In genomic region chr19:42252365-42253244, GRCh38 we compare ENCODE assay signal across 8 cellular contexts. TPM values are rescaled to one million over a fixed set of nuclear protein-coding genes. Genes with fewer than 3 reads are reported as not detected.
DNase-seq lines count a peak whose midpoint lies in the region; ATAC-seq, FAIRE-seq and TF ChIP-seq lines count a peak whose summit lies in the region.

No MANE protein-coding gene starts in this region.

- H3K4me3 ChIP-seq in H1 (ENCODE audit: extremely low read depth in 1 of 4, insufficient read depth in 2 of 4, low read depth in 3 of 4, low read length in 4 of 4), result peak overlapping the region; percentile 61 to 99 (median 75)
- peak overlapping the region; percentile 84 for H3K4me3 ChIP-seq in mesendoderm (ENCODE audit: low read length)
- H3K4me3 ChIP-seq in tibial nerve, result peak overlapping the region; percentile 88 to 99 (median 96)

- peak; percentile 83 for FAIRE-seq in GM12892 (lab: Jason Lieb, UNC)
- FAIRE-seq in H1 (lab: Jason Lieb, UNC), result no peak

- H4K91ac ChIP-seq in H1 (replicated peaks; ENCODE audit: insufficient read length, low read length), result peak overlapping the region; percentile 98

- H3K23me2 ChIP-seq in H1 (ENCODE audit: low read depth, low read length), result peaks cover 13% of the 10 kb centered on the region; the same call in 1 of the 2 replicates

- H4K5ac ChIP-seq in H1 (ENCODE audit: insufficient read length, low read depth, low read length), result peak overlapping the region; percentile 81
- H4K5ac ChIP-seq in mesendoderm (ENCODE audit: low read length), result no peak overlapping the region

- H2BK5ac ChIP-seq in H1 (ENCODE audit: low read depth, low read length) (peak overlapping the region; percentile 97), mesendoderm (ENCODE audit: low read length) (peak overlapping the region; percentile 61)

- H3K27ac ChIP-seq in H1 (ENCODE audit: low read depth, low read length) (peak overlapping the region; percentile 81), mesendoderm (ENCODE audit: low read depth, low read length) (peak overlapping the region; percentile 96), tibial nerve (peak overlapping the region; percentile 98 to 100 (median 100))

- peak overlapping the region; percentile 91 for H4K8ac ChIP-seq in H1 (ENCODE audit: extremely low read depth, insufficient read depth, low read length)
- no peak overlapping the region for H4K8ac ChIP-seq in mesendoderm (ENCODE audit: low read depth, low read length)

- no peak overlapping the region; the same call in 1 of the 2 replicates for H2AK5ac ChIP-seq in H1 (ENCODE audit: low read depth, low read length)
- H2AK5ac ChIP-seq in mesendoderm (ENCODE audit: low read length), result peak overlapping the region; percentile 100

- peak overlapping the region; percentile 97 for H3K18ac ChIP-seq in H1 (ENCODE audit: extremely low read depth, low read length)
- peak overlapping the region; percentile 81 for H3K18ac ChIP-seq in mesendoderm (ENCODE audit: low read length)

- peak overlapping the region in 3 of 4 experiments; percentile 61 to 73 (median 64); a peak in 5 of 7 replicates for H3K9ac ChIP-seq in H1 (replicated peaks in 1 of 4; ENCODE audit: extremely low read depth in 1 of 4, low read depth in 3 of 4, low read length in 3 of 4)
- peak overlapping the region; percentile 96 for H3K9ac ChIP-seq in mesendoderm (ENCODE audit: low read length)

- peaks cover 0 to 20% (median 4%) of the 10 kb centered on the region in 4 experiments; a peak in 4 of 8 replicates for H3K36me3 ChIP-seq in H1 (ENCODE audit: control insufficient read depth in 2 of 4, insufficient read depth in 4 of 4, low read length in 3 of 4)
- peaks cover 5% of the 10 kb centered on the region for H3K36me3 ChIP-seq in mesendoderm (ENCODE audit: control insufficient read depth, insufficient read depth, low read length)
- peaks cover 0 to 29% (median 0%) of the 10 kb centered on the region in 3 donors for H3K36me3 ChIP-seq in tibial nerve

- H3K56ac ChIP-seq in H1 (replicated peaks; ENCODE audit: insufficient read length, low read depth, low read length) (peak overlapping the region; percentile 85), mesendoderm (ENCODE audit: low read length) (peak overlapping the region; percentile 95)

- H4K20me1 ChIP-seq in H1 (replicated peaks in 1 of 2; ENCODE audit: control insufficient read depth in 1 of 2, insufficient read depth in 2 of 2, low read length in 2 of 2), result peaks cover 6 to 18% of the 10 kb centered on the region in 2 experiments

- H3K9me3 ChIP-seq in H1 (ENCODE audit: insufficient read depth in 2 of 2, low read depth in 1 of 2, low read length in 1 of 2) (no peaks in the 10 kb centered on the region), tibial nerve (no peaks in the 10 kb centered on the region)

- H3K79me2 ChIP-seq in H1 (ENCODE audit: control insufficient read depth in 1 of 2, insufficient read depth in 2 of 2, low read length in 2 of 2), result peaks cover 4 to 33% of the 10 kb centered on the region in 2 experiments; a peak in 3 of 4 replicates
- peaks cover 33% of the 10 kb centered on the region for H3K79me2 ChIP-seq in mesendoderm (ENCODE audit: control insufficient read depth, insufficient read depth, low read length)

- TF ChIP-seq EP300 in H1 (IDR thresholded peaks at IDR 0.05; ENCODE audit: borderline replicate concordance in 1 of 2, low read depth in 2 of 2, low read length in 2 of 2) (no peak), tibial nerve (IDR thresholded peaks at IDR 0.05) (peak in 1 of 2 donors; percentile 79)

- TF ChIP-seq CTCF in H1 (IDR thresholded peaks at IDR 0.05; ENCODE audit: control extremely low read depth in 1 of 3, insufficient read depth in 1 of 3, low read depth in 1 of 3, low read length in 3 of 3) (no peak), tibial nerve (IDR thresholded peaks at IDR 0.05) (peak in 1 of 5 experiments; percentile 24)

- peak overlapping the region; percentile 80; the same call in 1 of the 2 replicates for H2BK12ac ChIP-seq in H1 (ENCODE audit: low read depth, low read length)

- H2BK120ac ChIP-seq in H1 (replicated peaks; ENCODE audit: low read depth, low read length) (peak overlapping the region; percentile 57), mesendoderm (ENCODE audit: low read depth, low read length) (peak overlapping the region; percentile 5)

- peaks cover 0 to 3% (median 1%) of the 10 kb centered on the region in 4 experiments; a peak in 1 of 7 replicates for H3K27me3 ChIP-seq in H1 (replicated peaks in 1 of 4; ENCODE audit: control insufficient read depth in 3 of 4, extremely low read depth in 1 of 4, insufficient read depth in 3 of 4, low read length in 3 of 4)
- H3K27me3 ChIP-seq in mesendoderm (ENCODE audit: insufficient read depth, low read length, poor library complexity), result no peaks in the 10 kb centered on the region
- no peaks in the 10 kb centered on the region for H3K27me3 ChIP-seq in tibial nerve

- H3K4ac ChIP-seq in H1 (replicated peaks; ENCODE audit: insufficient read length, low read depth, low read length) (peak overlapping the region; percentile 98), mesendoderm (ENCODE audit: low read depth, low read length) (peak overlapping the region; percentile 95)

- DNase-seq in GM12892 (ENCODE audit: insufficient read length) (no peak), RKO (ENCODE audit: low spot score) (peak; percentile 77), H1 (ENCODE audit: low read depth in 1 of 2, low spot score in 2 of 2) (no peak), mesendoderm (peak; percentile 25), tibial nerve (ENCODE audit: low spot score in 2 of 2) (peak in 1 of 2 donors; percentile 63), HuH-7.5 (ENCODE audit: low spot score) (no peak)

- H3K4me2 ChIP-seq in H1 (ENCODE audit: insufficient read depth in 1 of 2, low read depth in 2 of 2, low read length in 2 of 2) (peak overlapping the region; percentile 77 to 87), mesendoderm (ENCODE audit: low read length) (peak overlapping the region; percentile 78)

- H3K79me1 ChIP-seq in H1 (ENCODE audit: low read depth, low read length), result peaks cover 15% of the 10 kb centered on the region
- peaks cover 21% of the 10 kb centered on the region for H3K79me1 ChIP-seq in mesendoderm (ENCODE audit: low read length)

- H2BK20ac ChIP-seq in H1 (ENCODE audit: low read length), result peak overlapping the region; percentile 80; the same call in 1 of the 2 replicates

- POLR2A ChIA-PET in H1 (lab: Charles Lee; ENCODE audit: partially characterized antibody), result interaction anchor here (1.0 to 4.4 kb wide), 7 partner anchors 9 to 42 kb away, joined by 3 to 15 read pairs (median 8); no protein-coding TSS in a partner anchor

- WGBS in H1 (ENCODE audit: extremely low coverage in 1 of 2, insufficient coverage in 1 of 2, insufficient read length in 1 of 2, insufficient replicate concordance in 2 of 2, low coverage in 1 of 2, low lambda C conversion rate in 2 of 2, missing lambda C conversion rate in 1 of 2), 2 experiments, result 35% methylated on average over 18 of the region's 27 CpGs; no CpG with 5 or more reads in 1 of the 2 experiments
- WGBS in mesendoderm (ENCODE audit: extremely low coverage, insufficient coverage, low lambda C conversion rate), result no CpG with 5 or more reads among the region's 27 CpGs
- WGBS in tibial nerve, 2 donors, result 1 to 2% methylated on average over 27 of the region's 27 CpGs

- no peak overlapping the region for H3K23ac ChIP-seq in H1 (ENCODE audit: insufficient read length)
- H3K23ac ChIP-seq in mesendoderm (ENCODE audit: low read length), result peak overlapping the region; percentile 95

- CTCF ChIA-PET in H1 (lab: Charles Lee; ENCODE audit: partially characterized antibody), result interaction anchor here (0.7 to 11.8 kb wide), 5 partner anchors 17 to 40 kb away, joined by 4 to 260 read pairs (median 7); no protein-coding TSS in a partner anchor

- TF ChIP-seq POLR2A in GM12892 (IDR thresholded peaks at IDR 0.05; ENCODE audit: low read depth, low read length) (no peak), H1 (IDR thresholded peaks at IDR 0.05; ENCODE audit: control extremely low read depth in 1 of 2, low read depth in 2 of 2, low read length in 2 of 2) (no peak), tibial nerve (IDR thresholded peaks at IDR 0.05) (peak in 1 of 2 donors; percentile 57)

- no peak overlapping the region for H2AFZ ChIP-seq in H1 (ENCODE audit: low read length)

- H2BK15ac ChIP-seq in H1 (ENCODE audit: low read length) (peak overlapping the region; percentile 100), mesendoderm (replicated peaks; ENCODE audit: low read depth) (no peak overlapping the region)

- TF ChIP-seq RAD21 in H1 (IDR thresholded peaks at IDR 0.05 in 1 of 2, conservative IDR thresholded peaks at IDR 0.05 in 1 of 2; ENCODE audit: low read depth in 2 of 2, low read length in 2 of 2), result no peak

- H3K4me1 ChIP-seq in H1 (replicated peaks in 1 of 4; ENCODE audit: control insufficient read depth in 3 of 4, insufficient read depth in 4 of 4, low read length in 3 of 4) (peaks cover 11 to 29% (median 22%) of the 10 kb centered on the region in 4 experiments), mesendoderm (ENCODE audit: control insufficient read depth, low read depth, low read length) (peaks cover 11% of the 10 kb centered on the region), tibial nerve (peaks cover 0 to 72% (median 40%) of the 10 kb centered on the region in 4 donors)

- H3K14ac ChIP-seq in H1 (ENCODE audit: insufficient read length), result no peak overlapping the region

- ATAC-seq in GM19455 (IDR thresholded peaks at IDR 0.05; ENCODE audit: unreplicated experiment), result no peak
- no peak for ATAC-seq in HG02870 (IDR thresholded peaks at IDR 0.05; ENCODE audit: unreplicated experiment)

RNA-seq across cellular contexts. Expression of gene ERF, which starts 2.3 kb away (rescaled TPM):
- polyA plus RNA-seq in GM12892 (2012; ENCODE audit: missing spikeins), result 10.6 TPM
- total RNA-seq in H1 (2021; fragmentation: NEBNext Ultra II Directional; extraction: Animal tissue kit (Norgen Biotek cat#: 25700)), result 62.7 and 73.9 TPM in 2 replicates
- 43.7 and 67.6 TPM in 2 replicates for polyA plus RNA-seq in H1 (2011; rRNA removed)
- polyA plus RNA-seq in H1 (2011; cell fraction: cytosol; rRNA removed), result 45.9 TPM
- 144 TPM for polyA plus RNA-seq in H1 (2011; cell fraction: nucleus; rRNA removed)
- 39.2 to 53.3 TPM (median 50.3 TPM) in 4 replicates for polyA plus RNA-seq in H1 (2012, experiment 1 of 2)
- 34.9 TPM for polyA plus RNA-seq in H1 (2012, experiment 2 of 2)
- 40.5 TPM for polyA plus RNA-seq in H1 (2013, experiment 1 of 2)
- 40.3 TPM for polyA plus RNA-seq in H1 (2013, experiment 2 of 2)
- polyA minus RNA-seq in H1 (2011; rRNA and poly(A)+ RNA removed), result 20.2 and 23.3 TPM in 2 replicates
- polyA minus RNA-seq in H1 (2011; cell fraction: cytosol; rRNA and poly(A)+ RNA removed), result 39.0 TPM
- 34.2 TPM for polyA minus RNA-seq in H1 (2011; cell fraction: nucleus; rRNA and poly(A)+ RNA removed)
- polyA plus RNA-seq in mesendoderm (2013, experiment 1 of 2), result 42.7 TPM
- polyA plus RNA-seq in mesendoderm (2013, experiment 2 of 2), result 42.7 TPM
- total RNA-seq in tibial nerve, result 10 to 100 TPM; 30.4 to 42.6 (median 35.1) TPM

RNA-seq across cellular contexts. Expression of gene GSK3A, which starts 10.2 kb away (rescaled TPM):
- 21.9 TPM for polyA plus RNA-seq in GM12892 (2012; ENCODE audit: missing spikeins)
- total RNA-seq in H1 (2021; fragmentation: NEBNext Ultra II Directional; extraction: Animal tissue kit (Norgen Biotek cat#: 25700)), result 54.9 and 55.3 TPM in 2 replicates
- 84.0 and 89.0 TPM in 2 replicates for polyA plus RNA-seq in H1 (2011; rRNA removed)
- polyA plus RNA-seq in H1 (2011; cell fraction: cytosol; rRNA removed), result 50.8 TPM
- polyA plus RNA-seq in H1 (2011; cell fraction: nucleus; rRNA removed), result 64.5 TPM
- polyA plus RNA-seq in H1 (2012, experiment 1 of 2), result 47.7 to 66.9 TPM (median 65.1 TPM) in 4 replicates
- 72.4 TPM for polyA plus RNA-seq in H1 (2012, experiment 2 of 2)
- 70.7 TPM for polyA plus RNA-seq in H1 (2013, experiment 1 of 2)
- polyA plus RNA-seq in H1 (2013, experiment 2 of 2), result 64.0 TPM
- polyA minus RNA-seq in H1 (2011; rRNA and poly(A)+ RNA removed), result 33.0 and 46.2 TPM in 2 replicates
- polyA minus RNA-seq in H1 (2011; cell fraction: cytosol; rRNA and poly(A)+ RNA removed), result 23.0 TPM
- polyA minus RNA-seq in H1 (2011; cell fraction: nucleus; rRNA and poly(A)+ RNA removed), result 13.5 TPM
- polyA plus RNA-seq in mesendoderm (2013, experiment 1 of 2), result 71.8 TPM
- 66.5 TPM for polyA plus RNA-seq in mesendoderm (2013, experiment 2 of 2)
- 10 to 100 TPM; 24.7 to 34.5 (median 28.3) TPM for total RNA-seq in tibial nerve

RNA-seq across cellular contexts. Expression of gene CIC, which starts 16.4 kb away (rescaled TPM):
- 6.1 TPM for polyA plus RNA-seq in GM12892 (2012; ENCODE audit: missing spikeins)
- total RNA-seq in H1 (2021; fragmentation: NEBNext Ultra II Directional; extraction: Animal tissue kit (Norgen Biotek cat#: 25700)), result 43.6 and 48.4 TPM in 2 replicates
- 13.2 and 23.1 TPM in 2 replicates for polyA plus RNA-seq in H1 (2011; rRNA removed)
- polyA plus RNA-seq in H1 (2011; cell fraction: cytosol; rRNA removed), result 12.9 TPM
- polyA plus RNA-seq in H1 (2011; cell fraction: nucleus; rRNA removed), result 85.4 TPM
- 26.5 to 45.2 TPM (median 39.7 TPM) in 4 replicates for polyA plus RNA-seq in H1 (2012, experiment 1 of 2)
- 24.2 TPM for polyA plus RNA-seq in H1 (2012, experiment 2 of 2)
- 28.3 TPM for polyA plus RNA-seq in H1 (2013, experiment 1 of 2)
- polyA plus RNA-seq in H1 (2013, experiment 2 of 2), result 27.0 TPM
- polyA minus RNA-seq in H1 (2011; rRNA and poly(A)+ RNA removed), result 3.7 and 5.1 TPM in 2 replicates
- 18.2 TPM for polyA minus RNA-seq in H1 (2011; cell fraction: cytosol; rRNA and poly(A)+ RNA removed)
- 17.1 TPM for polyA minus RNA-seq in H1 (2011; cell fraction: nucleus; rRNA and poly(A)+ RNA removed)
- 21.7 TPM for polyA plus RNA-seq in mesendoderm (2013, experiment 1 of 2)
- polyA plus RNA-seq in mesendoderm (2013, experiment 2 of 2), result 22.2 TPM
- total RNA-seq in tibial nerve, result 10 to 100 TPM; 27.0 to 74.1 (median 41.3) TPM

RNA-seq across cellular contexts. Expression of gene ZNF526, which starts 32.5 kb away (rescaled TPM):
- polyA plus RNA-seq in GM12892 (2012; ENCODE audit: missing spikeins), result 3.5 TPM
- 13.5 and 14.1 TPM in 2 replicates for total RNA-seq in H1 (2021; fragmentation: NEBNext Ultra II Directional; extraction: Animal tissue kit (Norgen Biotek cat#: 25700))
- polyA plus RNA-seq in H1 (2011; rRNA removed), result 8.4 and 10.0 TPM in 2 replicates
- polyA plus RNA-seq in H1 (2011; cell fraction: cytosol; rRNA removed), result 5.9 TPM
- 8.1 TPM for polyA plus RNA-seq in H1 (2011; cell fraction: nucleus; rRNA removed)
- 8.9 to 13.4 TPM (median 11.7 TPM) in 4 replicates for polyA plus RNA-seq in H1 (2012, experiment 1 of 2)
- 12.1 TPM for polyA plus RNA-seq in H1 (2012, experiment 2 of 2)
- polyA plus RNA-seq in H1 (2013, experiment 1 of 2), result 5.9 TPM
- 5.6 TPM for polyA plus RNA-seq in H1 (2013, experiment 2 of 2)
- polyA minus RNA-seq in H1 (2011; rRNA and poly(A)+ RNA removed), result 17.3 and 18.5 TPM in 2 replicates
- polyA minus RNA-seq in H1 (2011; cell fraction: cytosol; rRNA and poly(A)+ RNA removed), result 9.7 TPM
- 13.3 TPM for polyA minus RNA-seq in H1 (2011; cell fraction: nucleus; rRNA and poly(A)+ RNA removed)
- 5.9 TPM for polyA plus RNA-seq in mesendoderm (2013, experiment 1 of 2)
- polyA plus RNA-seq in mesendoderm (2013, experiment 2 of 2), result 6.1 TPM
- total RNA-seq in tibial nerve, result 1 to 10 TPM; 4.3 to 6.3 (median 6.3) TPM

RNA-seq across cellular contexts. Expression of gene DEDD2, which starts 35.1 kb away (rescaled TPM):
- polyA plus RNA-seq in GM12892 (2012; ENCODE audit: missing spikeins), result 11.7 TPM
- 32.6 and 37.8 TPM in 2 replicates for total RNA-seq in H1 (2021; fragmentation: NEBNext Ultra II Directional; extraction: Animal tissue kit (Norgen Biotek cat#: 25700))
- 65.0 and 74.3 TPM in 2 replicates for polyA plus RNA-seq in H1 (2011; rRNA removed)
- 64.5 TPM for polyA plus RNA-seq in H1 (2011; cell fraction: cytosol; rRNA removed)
- 52.0 TPM for polyA plus RNA-seq in H1 (2011; cell fraction: nucleus; rRNA removed)
- polyA plus RNA-seq in H1 (2012, experiment 1 of 2), result 29.1 to 44.2 TPM (median 37.3 TPM) in 4 replicates
- 36.5 TPM for polyA plus RNA-seq in H1 (2012, experiment 2 of 2)
- 20.7 TPM for polyA plus RNA-seq in H1 (2013, experiment 1 of 2)
- 22.1 TPM for polyA plus RNA-seq in H1 (2013, experiment 2 of 2)
- polyA minus RNA-seq in H1 (2011; rRNA and poly(A)+ RNA removed), result 22.7 and 27.2 TPM in 2 replicates
- 19.7 TPM for polyA minus RNA-seq in H1 (2011; cell fraction: cytosol; rRNA and poly(A)+ RNA removed)
- 20.2 TPM for polyA minus RNA-seq in H1 (2011; cell fraction: nucleus; rRNA and poly(A)+ RNA removed)
- polyA plus RNA-seq in mesendoderm (2013, experiment 1 of 2), result 18.5 TPM
- polyA plus RNA-seq in mesendoderm (2013, experiment 2 of 2), result 17.7 TPM
- total RNA-seq in tibial nerve, result 10 to 100 TPM; 33.9 to 56.2 (median 40.3) TPM

Comparison
In these comparisons a context has a peak if more than half of its experiments do, and no peak if none do; other contexts are left out.
1. DNase-seq: peak in RKO (single experiment) and mesendoderm (single experiment); none in GM12892 (single experiment), H1 (0 of 2) and HuH-7.5 (single experiment).
2. Peak in every context shown above with its lines, with median percentiles within 50 percentile points of each other: H3K27ac ChIP-seq and H3K4me3 ChIP-seq.